ENCODE assay signal across 29 cellular contexts in the genomic region with DNA sequence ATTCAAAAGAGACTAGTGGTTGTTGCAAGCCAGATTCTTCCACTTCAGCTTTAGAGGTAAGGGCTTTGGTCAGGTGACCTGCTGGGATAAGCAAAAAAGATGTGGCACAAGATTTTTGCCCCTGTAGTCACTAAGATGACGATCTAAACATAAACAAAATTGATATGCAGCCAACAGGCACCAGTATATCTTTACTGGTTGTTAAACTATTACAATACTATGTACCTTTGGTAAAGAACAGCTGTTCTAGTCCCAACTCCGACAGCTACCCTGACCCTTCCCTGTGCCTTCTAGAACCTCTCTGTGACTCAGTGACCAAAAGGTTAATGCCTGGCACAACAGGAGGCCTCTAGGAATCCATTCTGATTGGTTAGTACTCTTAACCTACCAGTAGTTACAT.
"Had no signal": no experiment of that assay in that cellular context is flagged by ENCODE, and none has a peak within 500 bp of the region (broad histone marks: within the 10 kb centered on the region; RNA-seq: fewer than 3 reads in every experiment).

No MANE protein-coding gene starts in this region.

- H3K36me3 Mint-ChIP-seq: natural killer cell treated with Interleukin-12 subunit alpha and Interleukin-12 subunit beta and Interleukin-15 and Interleukin-18, amount 100 ng/mL, for 72 hours; stimulated activated effector memory CD8-positive, alpha-beta T cell treated with anti-CD3 and anti-CD28 coated beads, Interleukin-12 subunit alpha, Interleukin-12 subunit beta, amount 100 ng/mL, for 72 hours had no signal

- H3K4me3 Mint-ChIP-seq: naive thymus-derived CD8-positive, alpha-beta T cell; natural killer cell treated with Interleukin-12 subunit alpha and Interleukin-12 subunit beta and Interleukin-15 and Interleukin-18, amount 100 ng/mL, for 72 hours; nephron progenitor cell; neural crest cell; stimulated activated effector memory CD8-positive, alpha-beta T cell treated with anti-CD3 and anti-CD28 coated beads, Interleukin-12 subunit alpha, Interleukin-12 subunit beta, amount 100 ng/mL, for 72 hours; stimulated activated naive B cell treated with anti-CD40 and anti-IgM and Interleukin-4, amounts not matched to agents 10 μg/mL and 1 μg/mL and 100 μg/mL, for 72 hours; stimulated activated naive CD8-positive, alpha-beta T cell treated with anti-CD3 and anti-CD28 coated beads, Interleukin-15, Interleukin-2, amounts not matched to agents 100 ng/mL and 50 ng/mL, for 24 hours; type B pancreatic cell had no signal

- H3K4me1 ChIP-seq: psoas muscle, sigmoid colon, tibial nerve, upper lobe of right lung, uterus had no signal

- H3K27me3 ChIP-seq: neutrophil, pancreas, right lobe of liver, sigmoid colon, stomach, thyroid gland, tibial nerve, upper lobe of right lung, uterus had no signal

- H3K4me2 ChIP-seq: smooth muscle cell had no signal

- ATAC-seq: naive thymus-derived CD8-positive, alpha-beta T cell; natural killer cell treated with Interleukin-12 subunit alpha and Interleukin-12 subunit beta and Interleukin-15 and Interleukin-18, amount 100 ng/mL, for 72 hours; pancreas; psoas muscle; right cardiac atrium; right lobe of liver; stimulated activated effector memory CD8-positive, alpha-beta T cell treated with anti-CD3 and anti-CD28 coated beads, Interleukin-12 subunit alpha, Interleukin-12 subunit beta, amount 100 ng/mL, for 72 hours; stimulated activated naive B cell treated with anti-CD40 and anti-IgM and Interleukin-4, amounts not matched to agents 10 μg/mL and 1 μg/mL and 100 μg/mL, for 72 hours; upper lobe of right lung had no signal

- H3K27ac ChIP-seq: neutrophil, pancreas, psoas muscle, right lobe of liver, sigmoid colon, skin epidermis, stomach, thoracic aorta, thyroid gland, tibial nerve, upper lobe of right lung, uterus had no signal

- H3K4me3 ChIP-seq: pancreas, psoas muscle, right lobe of liver, sigmoid colon, skin epidermis, smooth muscle cell, stomach, thoracic aorta, thyroid gland, tibial nerve, upper lobe of right lung, uterus had no signal

- H3K4me1 Mint-ChIP-seq: naive B cell; stimulated activated effector memory CD8-positive, alpha-beta T cell treated with anti-CD3 and anti-CD28 coated beads, Interleukin-12 subunit alpha, Interleukin-12 subunit beta, amount 100 ng/mL, for 72 hours; stimulated activated naive B cell treated with anti-CD40 and anti-IgM and Interleukin-4, amounts not matched to agents 10 μg/mL and 1 μg/mL and 100 μg/mL, for 72 hours had no signal

- H3K9me3 Mint-ChIP-seq: naive B cell; naive thymus-derived CD8-positive, alpha-beta T cell; natural killer cell treated with Interleukin-12 subunit alpha and Interleukin-12 subunit beta and Interleukin-15 and Interleukin-18, amount 100 ng/mL, for 72 hours; nephron progenitor cell; neural crest cell; stimulated activated effector memory CD8-positive, alpha-beta T cell treated with anti-CD3 and anti-CD28 coated beads, Interleukin-12 subunit alpha, Interleukin-12 subunit beta, amount 100 ng/mL, for 72 hours; stimulated activated naive B cell treated with anti-CD40 and anti-IgM and Interleukin-4, amounts not matched to agents 10 μg/mL and 1 μg/mL and 100 μg/mL, for 72 hours; stimulated activated naive CD8-positive, alpha-beta T cell treated with anti-CD3 and anti-CD28 coated beads, Interleukin-15, Interleukin-2, amounts not matched to agents 100 ng/mL and 50 ng/mL, for 24 hours; type B pancreatic cell had no signal

- H3K27me3 Mint-ChIP-seq: naive thymus-derived CD8-positive, alpha-beta T cell; natural killer cell treated with Interleukin-12 subunit alpha and Interleukin-12 subunit beta and Interleukin-15 and Interleukin-18, amount 100 ng/mL, for 72 hours; stimulated activated naive B cell treated with anti-CD40 and anti-IgM and Interleukin-4, amounts not matched to agents 10 μg/mL and 1 μg/mL and 100 μg/mL, for 72 hours; stimulated activated naive CD8-positive, alpha-beta T cell treated with anti-CD3 and anti-CD28 coated beads, Interleukin-15, Interleukin-2, amounts not matched to agents 100 ng/mL and 50 ng/mL, for 24 hours; type B pancreatic cell had no signal

- DNase-seq: naive B cell; naive thymus-derived CD8-positive, alpha-beta T cell; nephron progenitor cell; nucleus accumbens; pancreas; psoas muscle; right cardiac atrium; right lobe of liver; sigmoid colon; stimulated activated CD4-positive, alpha-beta T cell treated with anti-CD3 and anti-CD28 coated beads, Interleukin-15, amount 100 ng/mL, for 24 hours; stimulated activated CD4-positive, alpha-beta T cell treated with anti-CD3 and anti-CD28 coated beads, Interleukin-2, amount 100 ng/mL, for 24 hours; stimulated activated CD4-positive, alpha-beta T cell treated with anti-CD3 and anti-CD28 coated beads, Interleukin-2, amount 100 ng/mL, for 48 hours; stimulated activated CD4-positive, alpha-beta T cell treated with anti-CD3 and anti-CD28 coated beads, Interleukin-4, amount 100 ng/mL, for 24 hours; stimulated activated naive B cell treated with anti-CD40 and anti-IgM and Interleukin-4, amounts not matched to agents 10 μg/mL and 1 μg/mL and 100 μg/mL, for 72 hours; stimulated activated naive CD4-positive, alpha-beta T cell treated with Interleukin-2 at 50 U/mL for 16 hours; stomach; thyroid gland; upper lobe of right lung; uterus had no signal

- H3K9me3 ChIP-seq: neutrophil, pancreas, psoas muscle, right lobe of liver, sigmoid colon, stomach, thoracic aorta, thyroid gland, tibial nerve, upper lobe of right lung, uterus had no signal

- H3K27ac Mint-ChIP-seq: naive thymus-derived CD8-positive, alpha-beta T cell; natural killer cell treated with Interleukin-12 subunit alpha and Interleukin-12 subunit beta and Interleukin-15 and Interleukin-18, amount 100 ng/mL, for 72 hours; stimulated activated effector memory CD8-positive, alpha-beta T cell treated with anti-CD3 and anti-CD28 coated beads, Interleukin-12 subunit alpha, Interleukin-12 subunit beta, amount 100 ng/mL, for 72 hours; stimulated activated naive B cell treated with anti-CD40 and anti-IgM and Interleukin-4, amounts not matched to agents 10 μg/mL and 1 μg/mL and 100 μg/mL, for 72 hours; stimulated activated naive CD8-positive, alpha-beta T cell treated with anti-CD3 and anti-CD28 coated beads, Interleukin-15, Interleukin-2, amounts not matched to agents 100 ng/mL and 50 ng/mL, for 24 hours; type B pancreatic cell had no signal

- H3K36me3 ChIP-seq: pancreas, thyroid gland, uterus had no signal
